Comparison of ENCODE assay signal across 19 cellular contexts in the genomic region with DNA sequence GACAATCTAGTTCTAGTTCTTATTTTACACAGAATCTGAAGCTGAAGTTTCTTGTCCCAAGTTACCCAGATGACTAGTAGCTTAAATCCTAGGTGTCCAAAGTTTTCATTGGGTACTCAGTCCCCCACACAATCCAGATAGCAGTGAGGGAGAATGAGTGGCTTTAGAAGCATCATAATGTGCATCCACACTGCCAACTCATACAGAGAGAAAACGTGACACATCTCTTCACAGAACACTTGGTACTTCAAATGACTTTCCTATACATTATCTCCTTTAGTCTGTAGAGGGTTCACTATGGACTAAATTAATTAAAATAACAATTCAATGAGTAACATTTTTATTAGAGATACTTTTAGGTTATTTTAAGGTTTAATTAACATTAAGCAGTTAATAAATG.
"Had no signal": no experiment of that assay in that cellular context is flagged by ENCODE, and none has a peak within 500 bp of the region (broad histone marks: within the 10 kb centered on the region; RNA-seq: fewer than 3 reads in every experiment).

No MANE protein-coding gene starts in this region.

- H3K27ac Mint-ChIP-seq: mesothelial cell of epicardium, naive B cell had no signal

- DNase-seq: dermis blood vessel endothelial cell; dorsolateral prefrontal cortex; effector CD4-positive, alpha-beta T cell; effector memory CD4-positive, alpha-beta T cell; foreskin fibroblast; foreskin melanocyte; gastrocnemius medialis; glutamatergic neuron; head of caudate nucleus; heart right ventricle; hippocampal formation; left cardiac atrium; left lung; left ventricle myocardium superior; lower lobe of right lung; mesenchymal stem cell; mucosa of descending colon; naive B cell had no signal

- ATAC-seq: gastrocnemius medialis, heart right ventricle, left cardiac atrium, left lung, left ventricle myocardium superior, lower lobe of right lung, mucosa of descending colon had no signal

- H3K4me1 Mint-ChIP-seq: mesothelial cell of epicardium, naive B cell had no signal

- H3K27me3 Mint-ChIP-seq: naive B cell had no signal

- H3K4me3 Mint-ChIP-seq: mesothelial cell of epicardium, naive B cell had no signal
